3 cellular contexts compared by ENCODE assay signal in genomic region chr18:60654298-60654697, GRCh38.
"Had no signal": no experiment of that assay in that cellular context is flagged by ENCODE, and none has a peak within 500 bp of the region (broad histone marks: within the 10 kb centered on the region; RNA-seq: fewer than 3 reads in every experiment).

No MANE protein-coding gene starts in this region.

- ATAC-seq: GM12878 had no signal

- DNase-seq: GDM1, GF-D8 had no signal

- H3K4me3 ChIP-seq: GM12878 had no signal
